18 cellular contexts compared by ENCODE assay signal in the genomic region with DNA sequence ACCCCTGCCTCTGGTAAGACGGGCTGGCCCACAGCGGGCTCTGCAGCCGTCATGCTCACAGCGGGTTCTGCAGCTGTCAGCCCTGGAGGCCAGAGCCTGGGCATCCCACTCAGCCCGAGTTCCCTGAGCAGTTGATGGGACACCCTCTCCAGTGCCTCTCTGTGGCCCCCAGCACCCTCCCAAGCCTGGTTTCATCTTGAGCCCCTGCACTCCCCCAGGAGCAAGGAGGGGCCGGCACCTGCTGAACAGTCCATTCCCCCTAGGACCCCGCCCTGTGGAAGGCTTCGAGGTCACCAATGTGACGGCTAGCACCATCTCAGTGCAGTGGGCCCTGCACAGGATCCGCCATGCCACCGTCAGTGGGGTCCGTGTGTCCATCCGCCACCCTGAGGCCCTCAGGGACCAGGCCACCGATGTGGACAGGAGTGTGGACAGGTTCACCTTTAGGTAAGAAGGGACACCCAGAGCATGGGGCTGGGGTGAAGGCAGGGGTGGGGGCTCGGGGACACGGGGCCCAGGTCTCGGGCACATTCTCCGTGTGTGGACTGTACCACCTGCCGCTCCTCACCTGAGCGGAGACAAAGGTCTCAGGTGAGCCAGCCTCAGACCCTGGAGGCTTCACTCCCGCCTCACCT. TPM values are rescaled to one million over a fixed set of nuclear protein-coding genes. Genes with fewer than 3 reads are reported as not detected.
DNase-seq lines count a peak whose midpoint lies in the region; ATAC-seq lines count a peak whose summit lies in the region.
"Had no signal": no experiment of that assay in that cellular context is flagged by ENCODE, and none has a peak within 500 bp of the region (broad histone marks: within the 10 kb centered on the region; RNA-seq: fewer than 3 reads in every experiment).

No MANE protein-coding gene starts in this region.

- no peak overlapping the region for H3K27ac Mint-ChIP-seq in activated CD4-positive, alpha-beta memory T cell treated with anti-CD3 and anti-CD28 coated beads, Interleukin-2, amount 10 ng/mL, durations not matched to agents 7 days and 5 days
- H3K27ac Mint-ChIP-seq in activated CD4-positive, alpha-beta memory T cell treated with anti-CD3 and anti-CD28 coated beads for 36 hours, result no peak overlapping the region
- H3K27ac Mint-ChIP-seq: CD8-positive, alpha-beta memory T cell had no signal

- peak; percentile 15 for DNase-seq in activated CD4-positive, alpha-beta memory T cell treated with anti-CD3 and anti-CD28 coated beads, Interleukin-2, amount 10 ng/mL, durations not matched to agents 7 days and 5 days
- DNase-seq in activated CD4-positive, alpha-beta memory T cell treated with anti-CD3 and anti-CD28 coated beads for 36 hours, result no peak
- peak; percentile 4 for DNase-seq in GM03348 (ENCODE audit: low spot score)
- DNase-seq in islet precursor cell, result peak; percentile 47
- peak; percentile 63 for DNase-seq in sciatic nerve (ENCODE audit: low spot score)
- DNase-seq in G401 (ENCODE audit: low spot score), result no peak
- DNase-seq: C1 segment of cervical spinal cord; Calu3; CD8-positive, alpha-beta memory T cell; GF-D8; MG63; NCI-H1417; NCI-H1694 treated with DMSO at 0.1 percent for 48 hours; NCI-H2081 treated with DMSO at 0.1 percent for 48 hours; SHP77 treated with DMSO at 0.1 percent for 48 hours had no signal

- intact Hi-C loops in activated CD4-positive, alpha-beta memory T cell treated with anti-CD3 and anti-CD28 coated beads for 36 hours (cut with micrococcal nuclease), result no loop called here
- intact Hi-C loops in sciatic nerve (cut with DNase I), result no loop called here

- H3K4me1 Mint-ChIP-seq in activated CD4-positive, alpha-beta memory T cell treated with anti-CD3 and anti-CD28 coated beads, Interleukin-2, amount 10 ng/mL, durations not matched to agents 7 days and 5 days, result no peaks in the 10 kb centered on the region
- peaks cover 3% of the 10 kb centered on the region for H3K4me1 Mint-ChIP-seq in activated CD4-positive, alpha-beta memory T cell treated with anti-CD3 and anti-CD28 coated beads for 36 hours (ENCODE audit: low read depth)

- H3K36me3 Mint-ChIP-seq in activated CD4-positive, alpha-beta memory T cell treated with anti-CD3 and anti-CD28 coated beads, Interleukin-2, amount 10 ng/mL, durations not matched to agents 7 days and 5 days (ENCODE audit: low read depth), result no peaks in the 10 kb centered on the region
- H3K36me3 Mint-ChIP-seq in activated CD4-positive, alpha-beta memory T cell treated with anti-CD3 and anti-CD28 coated beads for 36 hours, result no peaks in the 10 kb centered on the region

- no peaks in the 10 kb centered on the region for H3K27me3 Mint-ChIP-seq in activated CD4-positive, alpha-beta memory T cell treated with anti-CD3 and anti-CD28 coated beads, Interleukin-2, amount 10 ng/mL, durations not matched to agents 7 days and 5 days
- no peaks in the 10 kb centered on the region for H3K27me3 Mint-ChIP-seq in activated CD4-positive, alpha-beta memory T cell treated with anti-CD3 and anti-CD28 coated beads for 36 hours
- H3K27me3 Mint-ChIP-seq: CD8-positive, alpha-beta memory T cell had no signal

- H3K9me3 Mint-ChIP-seq in activated CD4-positive, alpha-beta memory T cell treated with anti-CD3 and anti-CD28 coated beads, Interleukin-2, amount 10 ng/mL, durations not matched to agents 7 days and 5 days, result no peaks in the 10 kb centered on the region
- H3K9me3 Mint-ChIP-seq in activated CD4-positive, alpha-beta memory T cell treated with anti-CD3 and anti-CD28 coated beads for 36 hours, result no peaks in the 10 kb centered on the region
- H3K9me3 Mint-ChIP-seq: CD8-positive, alpha-beta memory T cell had no signal

- CTCF ChIA-PET in activated CD4-positive, alpha-beta memory T cell treated with anti-CD3 and anti-CD28 coated beads, Interleukin-2, amount 10 ng/mL, durations not matched to agents 7 days and 5 days (lab: Charles Lee), result no interaction called here
- CTCF ChIA-PET in activated CD4-positive, alpha-beta memory T cell treated with anti-CD3 and anti-CD28 coated beads for 36 hours (lab: Charles Lee), result no interaction called here

- in situ Hi-C loops in G401 (cut with HindIII; ENCODE audit: low sequenced_read_pairs), result no loop called here

- no peak overlapping the region for H3K4me3 Mint-ChIP-seq in activated CD4-positive, alpha-beta memory T cell treated with anti-CD3 and anti-CD28 coated beads, Interleukin-2, amount 10 ng/mL, durations not matched to agents 7 days and 5 days
- H3K4me3 Mint-ChIP-seq in activated CD4-positive, alpha-beta memory T cell treated with anti-CD3 and anti-CD28 coated beads for 36 hours, result no peak overlapping the region
- H3K4me3 Mint-ChIP-seq: CD8-positive, alpha-beta memory T cell had no signal

- POLR2A ChIA-PET in activated CD4-positive, alpha-beta memory T cell treated with anti-CD3 and anti-CD28 coated beads, Interleukin-2, amount 10 ng/mL, durations not matched to agents 7 days and 5 days (lab: Charles Lee), result no interaction called here
- POLR2A ChIA-PET in activated CD4-positive, alpha-beta memory T cell treated with anti-CD3 and anti-CD28 coated beads for 36 hours (lab: Charles Lee), result no interaction called here

- ATAC-seq in sciatic nerve (no peak), GM19035 (IDR thresholded peaks at IDR 0.05; ENCODE audit: unreplicated experiment) (no peak), HG02884 (IDR thresholded peaks at IDR 0.05; ENCODE audit: unreplicated experiment) (no peak)
- ATAC-seq: K562 had no signal

RNA-seq across cellular contexts. Expression of a gene that starts 34.5 kb away (rescaled TPM):
- total RNA-seq in activated CD4-positive, alpha-beta memory T cell treated with anti-CD3 and anti-CD28 coated beads, Interleukin-2, amount 10 ng/mL, durations not matched to agents 7 days and 5 days, result 10 to 100 TPM; 41.5 to 45.4 TPM
- 10 to 100 TPM; 43.9 to 46.0 TPM for total RNA-seq in activated CD4-positive, alpha-beta memory T cell treated with anti-CD3 and anti-CD28 coated beads for 36 hours
- total RNA-seq in sciatic nerve, result 33.5 TPM
- total RNA-seq in G401 (2014; rRNA removed; shearing (Covaris generic)), result 17.5 and 24.9 TPM in 2 replicates

Comparison
In these comparisons a context has a peak if more than half of its experiments do, and no peak if none do; other contexts are left out.
1. DNase-seq: peak in activated CD4-positive, alpha-beta memory T cell treated with anti-CD3 and anti-CD28 coated beads, Interleukin-2, amount 10 ng/mL, durations not matched to agents 7 days and 5 days (single experiment), GM03348 (single experiment), islet precursor cell (single experiment) and sciatic nerve (single experiment); none in activated CD4-positive, alpha-beta memory T cell treated with anti-CD3 and anti-CD28 coated beads for 36 hours (single experiment) and G401 (single experiment).